In the genomic region with DNA sequence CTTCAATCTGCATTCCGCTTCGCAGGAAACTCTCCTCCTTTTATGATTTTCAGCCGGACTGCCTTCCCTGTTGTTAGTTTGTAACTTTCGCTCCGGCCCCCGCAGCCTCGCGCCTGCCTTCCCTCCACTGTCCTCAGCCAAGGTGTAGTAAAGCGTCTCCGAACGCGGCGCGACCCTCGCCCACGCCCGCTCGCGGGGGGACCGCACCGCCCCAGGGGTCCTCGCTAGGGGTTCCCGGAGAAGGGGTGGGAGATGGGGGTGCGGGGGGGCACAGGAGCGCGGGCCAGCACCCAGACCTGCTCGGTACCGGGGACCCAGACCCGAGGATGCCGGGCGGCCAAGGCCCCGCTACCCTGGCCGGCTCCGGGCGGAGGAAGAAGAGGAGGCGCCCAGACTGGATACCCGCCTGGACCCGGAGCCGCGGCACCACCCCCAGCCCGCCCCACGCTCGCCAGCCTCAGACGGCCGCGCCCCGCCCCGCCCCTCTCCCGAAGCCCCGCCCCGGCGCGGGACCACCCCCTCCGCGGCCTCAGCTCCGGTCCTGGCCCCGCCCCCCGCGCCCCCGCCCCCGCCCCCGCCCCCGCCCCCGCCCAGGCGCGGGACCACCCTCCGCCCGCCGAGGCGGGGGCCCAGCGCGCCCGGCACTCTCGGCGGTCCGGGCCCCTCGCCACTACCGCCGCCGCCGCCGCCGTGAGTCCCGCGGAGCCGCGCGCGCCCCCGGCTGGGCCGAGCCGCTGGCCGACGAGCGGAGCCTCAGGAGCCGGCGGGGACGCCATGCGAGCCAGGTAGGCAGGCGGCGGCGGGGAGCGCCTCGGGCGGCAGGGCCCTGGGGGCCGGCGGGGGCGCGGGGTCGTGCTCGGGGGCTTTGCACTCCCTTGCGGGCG, we compare ENCODE assay signal across 7 cellular contexts. TPM values are rescaled to one million over a fixed set of nuclear protein-coding genes. Genes with fewer than 3 reads are reported as not detected.
DNase-seq lines count a peak whose midpoint lies in the region; ATAC-seq, FAIRE-seq and TF ChIP-seq lines count a peak whose summit lies in the region.

A gene with protein sequence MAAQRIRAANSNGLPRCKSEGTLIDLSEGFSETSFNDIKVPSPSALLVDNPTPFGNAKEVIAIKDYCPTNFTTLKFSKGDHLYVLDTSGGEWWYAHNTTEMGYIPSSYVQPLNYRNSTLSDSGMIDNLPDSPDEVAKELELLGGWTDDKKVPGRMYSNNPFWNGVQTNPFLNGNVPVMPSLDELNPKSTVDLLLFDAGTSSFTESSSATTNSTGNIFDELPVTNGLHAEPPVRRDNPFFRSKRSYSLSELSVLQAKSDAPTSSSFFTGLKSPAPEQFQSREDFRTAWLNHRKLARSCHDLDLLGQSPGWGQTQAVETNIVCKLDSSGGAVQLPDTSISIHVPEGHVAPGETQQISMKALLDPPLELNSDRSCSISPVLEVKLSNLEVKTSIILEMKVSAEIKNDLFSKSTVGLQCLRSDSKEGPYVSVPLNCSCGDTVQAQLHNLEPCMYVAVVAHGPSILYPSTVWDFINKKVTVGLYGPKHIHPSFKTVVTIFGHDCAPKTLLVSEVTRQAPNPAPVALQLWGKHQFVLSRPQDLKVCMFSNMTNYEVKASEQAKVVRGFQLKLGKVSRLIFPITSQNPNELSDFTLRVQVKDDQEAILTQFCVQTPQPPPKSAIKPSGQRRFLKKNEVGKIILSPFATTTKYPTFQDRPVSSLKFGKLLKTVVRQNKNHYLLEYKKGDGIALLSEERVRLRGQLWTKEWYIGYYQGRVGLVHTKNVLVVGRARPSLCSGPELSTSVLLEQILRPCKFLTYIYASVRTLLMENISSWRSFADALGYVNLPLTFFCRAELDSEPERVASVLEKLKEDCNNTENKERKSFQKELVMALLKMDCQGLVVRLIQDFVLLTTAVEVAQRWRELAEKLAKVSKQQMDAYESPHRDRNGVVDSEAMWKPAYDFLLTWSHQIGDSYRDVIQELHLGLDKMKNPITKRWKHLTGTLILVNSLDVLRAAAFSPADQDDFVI (plus strand): TSS at position 632 of the 884 bp plus-strand sequence. CDS start 82,986 bp downstream, outside the sequence.

- no peak for TF ChIP-seq EP300 in gastroesophageal sphincter (IDR thresholded peaks at IDR 0.05)

- ATAC-seq in gastroesophageal sphincter, result peak; percentile 87

- no peak for FAIRE-seq in GM12892 (lab: Jason Lieb, UNC)

- peaks cover 69% of the 10 kb centered on the region for H3K27me3 Mint-ChIP-seq in activated naive CD4-positive, alpha-beta T cell treated with anti-CD3 and anti-CD28 coated beads, Interleukin-2, amount 10 ng/mL, durations not matched to agents 7 days and 5 days
- H3K27me3 Mint-ChIP-seq in nephron (ENCODE audit: low read depth), result peaks cover 12% of the 10 kb centered on the region

- no peaks in the 10 kb centered on the region for H3K27me3 ChIP-seq in gastroesophageal sphincter
- H3K27me3 ChIP-seq in thyroid gland, result no peaks in the 10 kb centered on the region

- intact Hi-C loops in thyroid gland (cut with DNase I), result no loop called here

- TF ChIP-seq CTCF in GM13977 (IDR thresholded peaks at IDR 0.05; ENCODE audit: extremely low read depth, insufficient read depth, missing control alignments) (no peak), gastroesophageal sphincter (IDR thresholded peaks at IDR 0.05) (no peak), nephron (IDR thresholded peaks at IDR 0.05; ENCODE audit: unreplicated experiment in 3 of 3) (no peak), thyroid gland (IDR thresholded peaks at IDR 0.05) (no peak)

- in situ Hi-C loops in GM13977 (cut with MboI; ENCODE audit: low pct_unique_long_range_greater_than_20kb, low sequenced_read_pairs, unreplicated experiment), result no loop called here

- H3K27ac Mint-ChIP-seq in activated naive CD4-positive, alpha-beta T cell treated with anti-CD3 and anti-CD28 coated beads, Interleukin-2, amount 10 ng/mL, durations not matched to agents 7 days and 5 days, result no peak within 1 kb of the TSS
- H3K27ac Mint-ChIP-seq in nephron, result peak within 1 kb of the TSS; percentile 77 to 95 (median 90)

- no peaks in the 10 kb centered on the region for H3K9me3 ChIP-seq in gastroesophageal sphincter
- H3K9me3 ChIP-seq in thyroid gland, result no peaks in the 10 kb centered on the region

- H3K36me3 ChIP-seq in gastroesophageal sphincter (no peaks in the 10 kb centered on the region), thyroid gland (no peaks in the 10 kb centered on the region)

- no peaks in the 10 kb centered on the region for H3K36me3 Mint-ChIP-seq in activated naive CD4-positive, alpha-beta T cell treated with anti-CD3 and anti-CD28 coated beads, Interleukin-2, amount 10 ng/mL, durations not matched to agents 7 days and 5 days
- no peaks in the 10 kb centered on the region for H3K36me3 Mint-ChIP-seq in nephron (ENCODE audit: low read depth)

- CTCF ChIA-PET in activated naive CD4-positive, alpha-beta T cell treated with anti-CD3 and anti-CD28 coated beads, Interleukin-2, amount 10 ng/mL, durations not matched to agents 7 days and 5 days (lab: Charles Lee), result no interaction called here

- peak within 1 kb of the TSS; percentile 62 for H3K4me3 Mint-ChIP-seq in activated naive CD4-positive, alpha-beta T cell treated with anti-CD3 and anti-CD28 coated beads, Interleukin-2, amount 10 ng/mL, durations not matched to agents 7 days and 5 days
- H3K4me3 Mint-ChIP-seq in nephron, result peak within 1 kb of the TSS; percentile 91 to 96 (median 92)

- peak within 1 kb of the TSS; percentile 73 to 92 (median 88) for H3K27ac ChIP-seq in gastroesophageal sphincter
- H3K27ac ChIP-seq in thyroid gland, result peak within 1 kb of the TSS; percentile 70 to 91 (median 84)

- WGBS in gastroesophageal sphincter (ENCODE audit: low coverage in 1 of 2), 2 donors, result 2% methylated on average over 8 of the region's 113 CpGs; no CpG with 5 or more reads in 1 of the 2 donors
- WGBS in thyroid gland, 2 donors, result 0 to 1% methylated on average over 23 to 25 of the region's 113 CpGs

- peak within 1 kb of the TSS; percentile 85 to 97 for H3K4me3 ChIP-seq in gastroesophageal sphincter
- H3K4me3 ChIP-seq in thyroid gland (replicated peaks in 1 of 3), result peak within 1 kb of the TSS; percentile 84 to 95 (median 85)

- H3K4me1 Mint-ChIP-seq in activated naive CD4-positive, alpha-beta T cell treated with anti-CD3 and anti-CD28 coated beads, Interleukin-2, amount 10 ng/mL, durations not matched to agents 7 days and 5 days, result peaks cover 7% of the 10 kb centered on the region
- peaks cover 51% of the 10 kb centered on the region for H3K4me1 Mint-ChIP-seq in nephron

- H3K9me3 Mint-ChIP-seq in activated naive CD4-positive, alpha-beta T cell treated with anti-CD3 and anti-CD28 coated beads, Interleukin-2, amount 10 ng/mL, durations not matched to agents 7 days and 5 days, result no peaks in the 10 kb centered on the region
- no peaks in the 10 kb centered on the region for H3K9me3 Mint-ChIP-seq in nephron

- TF ChIP-seq POLR2A in gastroesophageal sphincter (IDR thresholded peaks at IDR 0.05), result peak in 1 of 2 donors; percentile 40
- TF ChIP-seq POLR2A in thyroid gland (IDR thresholded peaks at IDR 0.05), result peak; percentile 44 to 76
- no peak for TF ChIP-seq POLR2A in GM12892 (IDR thresholded peaks at IDR 0.05; ENCODE audit: low read depth, low read length)

- DNase-seq in GM13977 (ENCODE audit: low spot score), result peak; percentile 59
- peak; percentile 16 for DNase-seq in NCI-H345 treated with DMSO at 0.1 percent for 48 hours (lab: John Stamatoyannopoulos, UW; ENCODE audit: unreplicated experiment)
- DNase-seq in activated naive CD4-positive, alpha-beta T cell treated with anti-CD3 and anti-CD28 coated beads, Interleukin-2, amount 10 ng/mL, durations not matched to agents 7 days and 5 days, result peak; percentile 58
- DNase-seq in thyroid gland, result peak; percentile 88 to 89
- DNase-seq in GM12892 (ENCODE audit: insufficient read length), result no peak

- peaks cover 0 to 58% (median 12%) of the 10 kb centered on the region in 3 donors for H3K4me1 ChIP-seq in gastroesophageal sphincter
- H3K4me1 ChIP-seq in thyroid gland, result peaks cover 24 to 44% of the 10 kb centered on the region in 2 donors

RNA-seq across cellular contexts. Expression of the gene that starts here (rescaled TPM):
- total RNA-seq in gastroesophageal sphincter (10 to 100 TPM; 29.3 to 63.0 (median 42.9) TPM), thyroid gland (10 to 100 TPM; 36.9 to 64.6 (median 47.9) TPM)
- not detected for polyA plus RNA-seq in GM12892 (2012; ENCODE audit: missing spikeins)
